Comparison of ENCODE assay signal across 11 cellular contexts in the genomic region with DNA sequence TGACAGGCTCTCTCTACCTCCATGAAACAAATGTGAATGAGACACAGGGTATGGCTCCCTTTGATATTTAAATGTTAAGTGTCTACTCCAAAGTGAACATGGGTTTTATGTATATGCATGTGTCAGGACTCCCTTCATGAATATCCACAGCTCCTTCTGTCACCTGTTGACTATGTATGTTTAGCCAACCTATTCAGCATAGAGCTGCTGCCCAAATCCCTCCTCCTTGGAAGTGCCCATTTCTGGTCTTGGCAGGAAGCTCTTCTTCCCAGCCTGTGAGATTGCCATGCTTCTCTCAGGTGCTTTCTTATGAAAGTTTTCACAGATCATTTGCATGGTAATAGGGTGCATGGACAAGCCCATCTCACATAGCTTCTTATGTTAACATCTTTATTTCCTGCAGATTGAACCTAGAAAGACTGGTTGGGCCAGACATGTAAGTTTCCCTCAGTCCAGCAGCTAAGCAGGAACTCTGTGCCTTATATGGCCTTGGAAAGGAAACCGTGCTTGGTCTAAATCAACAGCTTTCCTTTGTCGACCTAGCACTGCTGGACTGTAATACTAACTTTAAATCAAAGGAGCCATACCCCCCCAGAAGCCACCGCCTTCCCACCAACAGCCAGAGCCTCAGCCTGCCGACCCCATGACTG.
"Had no signal": no experiment of that assay in that cellular context is flagged by ENCODE, and none has a peak within 500 bp of the region (broad histone marks: within the 10 kb centered on the region; RNA-seq: fewer than 3 reads in every experiment).

No MANE protein-coding gene starts in this region.

- ATAC-seq: body of pancreas, right cardiac atrium had no signal

- DNase-seq: activated CD4-positive, CD25-positive, alpha-beta regulatory T cell; body of pancreas; effector memory CD4-positive, alpha-beta T cell; immature natural killer cell; mesendoderm; right cardiac atrium; SK-N-SH; small intestine; T-helper 1 cell had no signal

- H3K36me3 ChIP-seq: tibial nerve had no signal

- H3K4me3 ChIP-seq: body of pancreas, tibial nerve had no signal

- H3K27me3 ChIP-seq: body of pancreas, tibial nerve had no signal

- H3K9me3 ChIP-seq: body of pancreas, SK-N-SH had no signal

- H3K27ac ChIP-seq: body of pancreas, parathyroid adenoma, tibial nerve had no signal

- H3K4me1 ChIP-seq: parathyroid adenoma, tibial nerve had no signal
